In genomic region chr1:181106479-181106878, GRCh38 we compare ENCODE assay signal across 14 cellular contexts. TPM values are rescaled to one million over a fixed set of nuclear protein-coding genes. Genes with fewer than 3 reads are reported as not detected.
DNase-seq lines count a peak whose midpoint lies in the region; ATAC-seq and TF ChIP-seq lines count a peak whose summit lies in the region.
"Had no signal": no experiment of that assay in that cellular context is flagged by ENCODE, and none has a peak within 500 bp of the region (broad histone marks: within the 10 kb centered on the region; RNA-seq: fewer than 3 reads in every experiment).

No MANE protein-coding gene starts in this region.

- peaks cover 73% of the 10 kb centered on the region for H3K4me1 Mint-ChIP-seq in GM23338
- H3K4me1 Mint-ChIP-seq in brain: peaks cover 92% of the 10 kb centered on the region
- H3K4me1 Mint-ChIP-seq in natural killer cell: peaks cover 35 to 45% of the 10 kb centered on the region in 2 donors

- H3K27ac Mint-ChIP-seq in GM23338: no peak overlapping the region
- peak overlapping the region; percentile 95 to 99 (median 97) for H3K27ac Mint-ChIP-seq in brain
- H3K27ac Mint-ChIP-seq in natural killer cell: peak overlapping the region; percentile 78 to 98
- H3K27ac Mint-ChIP-seq: activated naive CD4-positive, alpha-beta T cell treated with anti-CD3 and anti-CD28 coated beads for 36 hours had no signal

- H3K27me3 Mint-ChIP-seq in GM23338 (ENCODE audit: insufficient read depth, low read depth, poor library complexity) (peaks cover 56% of the 10 kb centered on the region), brain (peaks cover 7% of the 10 kb centered on the region), natural killer cell (ENCODE audit: low read depth in 2 of 2) (peaks cover 16 to 17% of the 10 kb centered on the region in 2 donors)

- H3K4me2 ChIP-seq in BLaER1 (peak overlapping the region; percentile 98), GM23338 (0 out of 2 replicates have a peak overlapping the region, but pooled peaks have one; percentile 6)

- H3K36me3 Mint-ChIP-seq in GM23338 (ENCODE audit: low read depth) (peaks cover 4% of the 10 kb centered on the region; the same call in 1 of the 3 replicates), brain (no peaks in the 10 kb centered on the region), natural killer cell (no peaks in the 10 kb centered on the region)

- H3K9ac ChIP-seq in BLaER1: no peak overlapping the region

- TF ChIP-seq CTCF in GM23338 (conservative IDR thresholded peaks at IDR 0.05; ENCODE audit: low read depth in 2 of 2) (no peak), brain (conservative IDR thresholded peaks at IDR 0.05) (no peak), natural killer cell (IDR thresholded peaks at IDR 0.05) (no peak), body of pancreas (IDR thresholded peaks at IDR 0.05) (no peak), prostate gland (IDR thresholded peaks at IDR 0.05) (no peak)

- H3K4me3 Mint-ChIP-seq in GM23338 (peak overlapping the region; percentile 81; the same call in 2 of the 3 replicates), brain (peak overlapping the region; percentile 17 to 87 (median 82)), natural killer cell (peak overlapping the region; percentile 93)

- 52 to 68% methylated on average over 6 of the region's 6 CpGs for WGBS in body of pancreas, 2 donors
- 79% methylated on average over 6 of the region's 6 CpGs for WGBS in prostate gland

- H4K20me1 ChIP-seq in BLaER1 (no peaks in the 10 kb centered on the region), GM23338 (replicated peaks; ENCODE audit: insufficient read depth) (no peaks in the 10 kb centered on the region; the same call in 1 of the 2 replicates)

- ATAC-seq in GM23338 (no peak), natural killer cell (no peak), body of pancreas (no peak), GM21723 (IDR thresholded peaks at IDR 0.05; ENCODE audit: unreplicated experiment) (no peak)

- intact Hi-C loops in natural killer cell (cut with micrococcal nuclease): no loop called here
- intact Hi-C loops in body of pancreas (cut with DNase I): no loop called here
- intact Hi-C loops in prostate gland (cut with DNase I): no loop called here

- H3K9me2 ChIP-seq in GM23338 (ENCODE audit: insufficient read depth): no peaks in the 10 kb centered on the region

- H3K79me2 ChIP-seq in GM23338 (replicated peaks; ENCODE audit: insufficient read depth): no peaks in the 10 kb centered on the region

- H2AFZ ChIP-seq in GM23338: no peak overlapping the region

- H3K27me3 ChIP-seq in BLaER1 (no peaks in the 10 kb centered on the region), GM23338 (ENCODE audit: insufficient read depth) (peaks cover 79% of the 10 kb centered on the region), body of pancreas (no peaks in the 10 kb centered on the region), prostate gland (replicated peaks; ENCODE audit: insufficient read depth) (no peaks in the 10 kb centered on the region)

- H3F3A ChIP-seq in GM23338 (replicated peaks; ENCODE audit: low read depth): peaks cover 12% of the 10 kb centered on the region; the same call in 1 of the 2 replicates

- DNase-seq in GM23338 (ENCODE audit: low spot score) (no peak), natural killer cell (no peak), body of pancreas (no peak), prostate gland (ENCODE audit: low spot score) (no peak), hypothalamus (lab: John Stamatoyannopoulos, UW) (no peak)
- DNase-seq: activated CD8-positive, alpha-beta memory T cell treated with anti-CD3 and anti-CD28 coated beads for 24 hours; activated naive CD4-positive, alpha-beta T cell treated with anti-CD3 and anti-CD28 coated beads for 36 hours; midbrain; NCI-H1694; stimulated activated CD4-positive, alpha-beta T cell treated with anti-CD3 and anti-CD28 coated beads, Interleukin-4, amount 100 ng/mL, for 1 hour; stimulated activated naive CD4-positive, alpha-beta T cell had no signal

- H3K9me3 Mint-ChIP-seq in GM23338: no peaks in the 10 kb centered on the region
- H3K9me3 Mint-ChIP-seq in brain: peaks cover 0 to 4% (median 0%) of the 10 kb centered on the region in 5 experiments
- H3K9me3 Mint-ChIP-seq in natural killer cell: no peaks in the 10 kb centered on the region
- H3K9me3 Mint-ChIP-seq: activated naive CD4-positive, alpha-beta T cell treated with anti-CD3 and anti-CD28 coated beads for 36 hours had no signal

- H3K9me3 ChIP-seq in BLaER1: no peaks in the 10 kb centered on the region
- no peaks in the 10 kb centered on the region for H3K9me3 ChIP-seq in body of pancreas
- no peaks in the 10 kb centered on the region for H3K9me3 ChIP-seq in prostate gland

- no peak overlapping the region for H3K27ac ChIP-seq in BLaER1
- H3K27ac ChIP-seq in GM23338 (ENCODE audit: low read depth): no peak overlapping the region
- H3K27ac ChIP-seq in body of pancreas: peak overlapping the region in 2 of 4 donors; percentile 44 to 53
- no peak overlapping the region for H3K27ac ChIP-seq in prostate gland

- no peak overlapping the region for H3K4me3 ChIP-seq in BLaER1
- H3K4me3 ChIP-seq in GM23338: no peak overlapping the region
- H3K4me3 ChIP-seq in body of pancreas: no peak overlapping the region
- H3K4me3 ChIP-seq in prostate gland: no peak overlapping the region

- no peak for TF ChIP-seq POLR2A in body of pancreas (IDR thresholded peaks at IDR 0.05)
- TF ChIP-seq POLR2A in prostate gland (IDR thresholded peaks at IDR 0.05): no peak

- H3K36me3 ChIP-seq in BLaER1 (no peaks in the 10 kb centered on the region), GM23338 (ENCODE audit: insufficient read depth) (no peaks in the 10 kb centered on the region), body of pancreas (replicated peaks in 1 of 2; ENCODE audit: insufficient read depth in 1 of 2, low read depth in 2 of 2) (no peaks in the 10 kb centered on the region), prostate gland (no peaks in the 10 kb centered on the region)

- H3K4me1 ChIP-seq in BLaER1: peaks cover 74% of the 10 kb centered on the region
- peaks cover 69% of the 10 kb centered on the region for H3K4me1 ChIP-seq in GM23338 (ENCODE audit: insufficient read depth)
- peaks cover 44% of the 10 kb centered on the region for H3K4me1 ChIP-seq in body of pancreas
- no peaks in the 10 kb centered on the region for H3K4me1 ChIP-seq in prostate gland (replicated peaks)

TF ChIP-seq in GM23338, 12 proteins besides CTCF, POLR2A, EP300 and RAD21 (continues in another document):
- TF ChIP-seq ZNF114 (CRISPR knock-in tag; IDR thresholded peaks at IDR 0.05) (no peak), JUNB (IDR thresholded peaks at IDR 0.05; ENCODE audit: unreplicated experiment) (no peak), CREB1 (CRISPR knock-in tag; IDR thresholded peaks at IDR 0.05; ENCODE audit: low read depth) (no peak), POLR2AphosphoS5 (IDR thresholded peaks at IDR 0.05; ENCODE audit: low read depth) (no peak), ZNF331 (CRISPR knock-in tag; IDR thresholded peaks at IDR 0.05; ENCODE audit: low read depth) (no peak)

RNA-seq across cellular contexts. Expression of gene IER5, which starts 18.0 kb away (rescaled TPM):
- 8.3 and 9.5 TPM in 2 replicates for total RNA-seq in GM23338 (2014; rRNA removed; shearing (Covaris generic))
- 3.8 and 4.6 TPM in 2 replicates for polyA plus RNA-seq in GM23338 (2016; fragmentation: Nextera tagmentation; extraction: Ambion mirVana)
- 12.4 TPM for polyA plus RNA-seq in brain (ENCODE audit: insufficient read depth, low read depth, low replicate concordance)
- 100 to 1,000 TPM; 118 to 164 (median 150) TPM for total RNA-seq in natural killer cell
- 1 to 10 TPM; 6.6 to 6.7 TPM for total RNA-seq in body of pancreas
- total RNA-seq in prostate gland: 10 to 100 TPM; 10.3 to 14.3 TPM

Comparison
In these comparisons a context has a peak if more than half of its experiments do, and no peak if none do; other contexts are left out.
1. RNA of gene IER5, which starts 18.0 kb away (total RNA-seq): 118 to 164 TPM in natural killer cell; 10.3 to 14.3 TPM in prostate gland, 8.3 to 9.5 TPM in GM23338 and 6.6 to 6.7 TPM in body of pancreas; every median in the first group is over 4 times any median in the second.
2. Peak in every context shown above with its lines, with median percentiles within 50 percentile points of each other: H3K4me3 Mint-ChIP-seq.